Comparison of ENCODE assay signal across 20 cellular contexts in genomic region chr7:132337450-132338080, GRCh38.
"Had no signal": no experiment of that assay in that cellular context is flagged by ENCODE, and none has a peak within 500 bp of the region (broad histone marks: within the 10 kb centered on the region; RNA-seq: fewer than 3 reads in every experiment).

No MANE protein-coding gene starts in this region.

- H3K4me1 Mint-ChIP-seq: neural progenitor cell; stimulated activated memory B cell treated with anti-CD40 and anti-IgM and Interleukin-4, amounts not matched to agents 10 μg/mL and 1 μg/mL and 100 μg/mL, for 72 hours had no signal

- H3K4me1 ChIP-seq: foreskin keratinocyte, neural progenitor cell, right lobe of liver, spleen, tibial artery, upper lobe of right lung had no signal

- H3K9ac ChIP-seq: neural progenitor cell had no signal

- H3K4me2 ChIP-seq: neural progenitor cell had no signal

- H3K9me3 ChIP-seq: ovary, right lobe of liver, spleen, tibial artery, upper lobe of right lung had no signal

- FAIRE-seq: keratinocyte had no signal

- H3K27ac Mint-ChIP-seq: dendritic cell treated with granulocyte-macrophage colony-stimulating factor and Interleukin-4, amounts not matched to agents 40 ng/mL and 50 ng/mL, for 4 days; immature natural killer cell; natural killer cell treated with Interleukin-12 subunit alpha and Interleukin-12 subunit beta and Interleukin-15 and Interleukin-18, amount 100 ng/mL, for 72 hours; neural progenitor cell; stimulated activated memory B cell treated with anti-CD40 and anti-IgM and Interleukin-4, amounts not matched to agents 10 μg/mL and 1 μg/mL and 100 μg/mL, for 72 hours; stimulated activated naive CD8-positive, alpha-beta T cell treated with anti-CD3 and anti-CD28 coated beads, Interleukin-15, Interleukin-2, amounts not matched to agents 100 ng/mL and 50 ng/mL, for 24 hours had no signal

- H3K27ac ChIP-seq: foreskin keratinocyte, neural progenitor cell, ovary, spleen, tibial artery, upper lobe of right lung had no signal

- H3K36me3 Mint-ChIP-seq: natural killer cell treated with Interleukin-12 subunit alpha and Interleukin-12 subunit beta and Interleukin-15 and Interleukin-18, amount 100 ng/mL, for 72 hours; neural progenitor cell; stimulated activated memory B cell treated with anti-CD40 and anti-IgM and Interleukin-4, amounts not matched to agents 10 μg/mL and 1 μg/mL and 100 μg/mL, for 72 hours had no signal

- H3K36me3 ChIP-seq: neural progenitor cell, ovary, right lobe of liver, spleen, tibial artery, upper lobe of right lung had no signal

- H3K27me3 Mint-ChIP-seq: stimulated activated memory B cell treated with anti-CD40 and anti-IgM and Interleukin-4, amounts not matched to agents 10 μg/mL and 1 μg/mL and 100 μg/mL, for 72 hours; stimulated activated naive CD8-positive, alpha-beta T cell treated with anti-CD3 and anti-CD28 coated beads, Interleukin-15, Interleukin-2, amounts not matched to agents 100 ng/mL and 50 ng/mL, for 24 hours had no signal

- H2AFZ ChIP-seq: neural progenitor cell had no signal

- H3K27me3 ChIP-seq: neural progenitor cell, ovary, right lobe of liver, upper lobe of right lung had no signal

- ATAC-seq: foreskin keratinocyte; left cardiac atrium; natural killer cell treated with Interleukin-12 subunit alpha and Interleukin-12 subunit beta and Interleukin-15 and Interleukin-18, amount 100 ng/mL, for 72 hours; stimulated activated memory B cell treated with anti-CD40 and anti-IgM and Interleukin-4, amounts not matched to agents 10 μg/mL and 1 μg/mL and 100 μg/mL, for 72 hours; upper lobe of right lung had no signal

- H3K9me3 Mint-ChIP-seq: dendritic cell treated with granulocyte-macrophage colony-stimulating factor and Interleukin-4, amounts not matched to agents 40 ng/mL and 50 ng/mL, for 4 days; immature natural killer cell; natural killer cell treated with Interleukin-12 subunit alpha and Interleukin-12 subunit beta and Interleukin-15 and Interleukin-18, amount 100 ng/mL, for 72 hours; neural progenitor cell; stimulated activated memory B cell treated with anti-CD40 and anti-IgM and Interleukin-4, amounts not matched to agents 10 μg/mL and 1 μg/mL and 100 μg/mL, for 72 hours; stimulated activated naive CD8-positive, alpha-beta T cell treated with anti-CD3 and anti-CD28 coated beads, Interleukin-15, Interleukin-2, amounts not matched to agents 100 ng/mL and 50 ng/mL, for 24 hours had no signal

- H3K4me3 Mint-ChIP-seq: dendritic cell treated with granulocyte-macrophage colony-stimulating factor and Interleukin-4, amounts not matched to agents 40 ng/mL and 50 ng/mL, for 4 days; immature natural killer cell; natural killer cell treated with Interleukin-12 subunit alpha and Interleukin-12 subunit beta and Interleukin-15 and Interleukin-18, amount 100 ng/mL, for 72 hours; neural progenitor cell; stimulated activated memory B cell treated with anti-CD40 and anti-IgM and Interleukin-4, amounts not matched to agents 10 μg/mL and 1 μg/mL and 100 μg/mL, for 72 hours; stimulated activated naive CD8-positive, alpha-beta T cell treated with anti-CD3 and anti-CD28 coated beads, Interleukin-15, Interleukin-2, amounts not matched to agents 100 ng/mL and 50 ng/mL, for 24 hours had no signal

- DNase-seq: erythroblast; foreskin keratinocyte; immature natural killer cell; left cardiac atrium; nucleus accumbens; ovary; retina; right lobe of liver; spleen; stimulated activated CD4-positive, alpha-beta T cell treated with anti-CD3 and anti-CD28 coated beads, Interleukin-15, amount 100 ng/mL, for 24 hours; stimulated activated CD4-positive, alpha-beta T cell treated with anti-CD3 and anti-CD28 coated beads, Interleukin-1b, Interleukin-23, amount 100 ng/mL, for 48 hours; stimulated activated CD4-positive, alpha-beta T cell treated with anti-CD3 and anti-CD28 coated beads, Interleukin-4, amount 100 ng/mL, for 24 hours; tibial artery; upper lobe of right lung had no signal

- H3K4me3 ChIP-seq: neural progenitor cell, ovary, right lobe of liver, spleen, tibial artery, upper lobe of right lung had no signal
